Comparison of ENCODE assay signal across 22 cellular contexts in the genomic region with DNA sequence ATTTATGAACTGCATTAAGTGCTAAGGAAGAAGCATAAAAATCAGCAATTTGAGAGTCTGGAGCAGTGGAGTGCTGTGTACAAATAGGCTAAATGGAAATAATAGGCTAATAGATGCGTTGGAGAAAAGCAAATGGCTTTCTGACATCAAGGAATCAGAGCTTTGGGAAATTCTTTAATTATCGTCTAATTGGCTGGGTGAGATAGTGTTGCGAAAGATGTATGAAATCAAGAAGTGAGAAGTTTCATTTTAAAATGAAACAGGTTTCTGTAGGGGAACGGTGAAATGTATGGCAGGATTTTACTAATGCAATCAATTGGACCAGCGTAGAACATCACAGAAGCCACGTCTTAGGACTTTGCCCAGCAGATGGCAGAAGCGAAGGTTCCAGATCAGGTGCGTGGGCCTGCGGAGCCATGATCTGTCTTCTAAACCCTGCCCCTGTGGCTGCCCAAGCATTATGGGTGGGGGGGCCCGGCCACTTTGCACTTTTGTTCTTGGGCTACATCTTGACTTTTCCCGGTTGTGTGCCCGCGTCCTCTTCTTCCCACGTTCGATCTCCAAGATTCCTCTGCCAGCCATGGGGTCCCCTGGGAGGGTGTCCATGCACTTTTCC.
DNase-seq lines count a peak whose midpoint lies in the region; ATAC-seq, FAIRE-seq and TF ChIP-seq lines count a peak whose summit lies in the region.
"Had no signal": no experiment of that assay in that cellular context is flagged by ENCODE, and none has a peak within 500 bp of the region (broad histone marks: within the 10 kb centered on the region; RNA-seq: fewer than 3 reads in every experiment).

No MANE protein-coding gene starts in this region.

- no peaks in the 10 kb centered on the region for H4K20me1 ChIP-seq in Loucy (ENCODE audit: insufficient read depth, low read length, poor library complexity, severe bottlenecking)
- H4K20me1 ChIP-seq: BLaER1 treated with 17β-estradiol and CSF1 and Interleukin-3, amounts not matched to agents 10 nM and 100 nM had no signal

- no peak overlapping the region for H3K4me3 ChIP-seq in BE2C (ENCODE audit: low read depth, low read length)
- H3K4me3 ChIP-seq in Loucy (ENCODE audit: low read length, poor library complexity, severe bottlenecking): no peak overlapping the region
- no peak overlapping the region for H3K4me3 ChIP-seq in psoas muscle
- H3K4me3 ChIP-seq: BLaER1 treated with 17β-estradiol and CSF1 and Interleukin-3, amounts not matched to agents 10 nM and 100 nM; coronary artery; suprapubic skin had no signal

- H3K9ac ChIP-seq in Loucy (ENCODE audit: low read depth, low read length, poor library complexity, severe bottlenecking): no peak overlapping the region
- H3K9ac ChIP-seq: BLaER1 treated with 17β-estradiol and CSF1 and Interleukin-3, amounts not matched to agents 10 nM and 100 nM; parathyroid adenoma had no signal

- DNase-seq in BE2C: no peak
- DNase-seq in GM12892 (ENCODE audit: insufficient read length): no peak
- DNase-seq in NCI-H774 (lab: John Stamatoyannopoulos, UW): no peak
- DNase-seq in NCI-H2171 treated with DMSO at 0.1 percent for 48 hours (lab: John Stamatoyannopoulos, UW): no peak
- no peak for DNase-seq in psoas muscle
- no peak for DNase-seq in globus pallidus (ENCODE audit: low spot score)
- DNase-seq: activated CD8-positive, alpha-beta memory T cell treated with anti-CD3 and anti-CD28 coated beads, Interleukin-2, amount 50 U/mL, for 4 hours; activated naive CD8-positive, alpha-beta T cell treated with anti-CD3 and anti-CD28 coated beads, Interleukin-2, amount 50 U/mL, for 24 hours; brain microvascular endothelial cell; glutamatergic neuron; midbrain; NCI-H187; NCI-H446; T-cell had no signal

- no peak overlapping the region for H2AFZ ChIP-seq in Loucy (ENCODE audit: low read length)
- H2AFZ ChIP-seq: parathyroid adenoma had no signal

- H3K27ac ChIP-seq in VCaP (no peak overlapping the region), psoas muscle (no peak overlapping the region)
- H3K27ac ChIP-seq: BLaER1 treated with 17β-estradiol and CSF1 and Interleukin-3, amounts not matched to agents 10 nM and 100 nM; brain microvascular endothelial cell; coronary artery; parathyroid adenoma; suprapubic skin had no signal

- intact Hi-C loops in psoas muscle (cut with DNase I): no loop called here

- TF ChIP-seq CTCF in BE2C (IDR thresholded peaks at IDR 0.05; ENCODE audit: low read depth, low read length): peak; percentile 36; the same call in 1 of the 2 replicates
- peak; percentile 13; the same call in 1 of the 2 replicates for TF ChIP-seq CTCF in Loucy (conservative IDR thresholded peaks at IDR 0.05; ENCODE audit: low read length)
- peak; percentile 4; the same call in 1 of the 2 replicates for TF ChIP-seq CTCF in VCaP (conservative IDR thresholded peaks at IDR 0.05)
- TF ChIP-seq CTCF in psoas muscle (IDR thresholded peaks at IDR 0.05): no peak

- WGBS in psoas muscle, 3 donors: 81 to 84% (median 81%) methylated on average over 15 of the region's 15 CpGs

- TF ChIP-seq POLR2A in GM12892 (IDR thresholded peaks at IDR 0.05; ENCODE audit: low read depth, low read length): no peak

- no peak overlapping the region for H3K4me2 ChIP-seq in Loucy (ENCODE audit: low read depth, low read length, poor library complexity, severe bottlenecking)
- H3K4me2 ChIP-seq: BLaER1 treated with 17β-estradiol and CSF1 and Interleukin-3, amounts not matched to agents 10 nM and 100 nM had no signal

- ATAC-seq in psoas muscle: no peak
- ATAC-seq: activated naive CD8-positive, alpha-beta T cell treated with anti-CD3 and anti-CD28 coated beads, Interleukin-2, amount 50 U/mL, for 24 hours; stimulated activated effector memory CD8-positive, alpha-beta T cell treated with anti-CD3 and anti-CD28 coated beads, Interleukin-12 subunit alpha, Interleukin-12 subunit beta, amount 100 ng/mL, for 72 hours; T-cell had no signal

- H3K27me3 ChIP-seq in BE2C: no peaks in the 10 kb centered on the region
- no peaks in the 10 kb centered on the region for H3K27me3 ChIP-seq in Loucy (ENCODE audit: insufficient read depth, low read length, poor library complexity, severe bottlenecking)
- H3K27me3 ChIP-seq in psoas muscle (ENCODE audit: insufficient read depth in 3 of 3, low read length in 2 of 3): no peaks in the 10 kb centered on the region
- H3K27me3 ChIP-seq: BLaER1 treated with 17β-estradiol and CSF1 and Interleukin-3, amounts not matched to agents 10 nM and 100 nM; brain microvascular endothelial cell; suprapubic skin had no signal

- no peaks in the 10 kb centered on the region for H3K9me2 ChIP-seq in Loucy (replicated peaks; ENCODE audit: low read depth, low read length)

- FAIRE-seq in GM12892 (lab: Jason Lieb, UNC): peak; percentile 85
- FAIRE-seq: D721Med had no signal

- no peaks in the 10 kb centered on the region for H3K36me3 ChIP-seq in BE2C
- H3K36me3 ChIP-seq in Loucy (ENCODE audit: insufficient read depth, low read length): no peaks in the 10 kb centered on the region
- no peaks in the 10 kb centered on the region for H3K36me3 ChIP-seq in psoas muscle (ENCODE audit: insufficient read depth in 1 of 2, low read depth in 1 of 2)
- H3K36me3 ChIP-seq: BLaER1 treated with 17β-estradiol and CSF1 and Interleukin-3, amounts not matched to agents 10 nM and 100 nM; brain microvascular endothelial cell; suprapubic skin had no signal

- H3F3A ChIP-seq in Loucy (ENCODE audit: low read depth): no peaks in the 10 kb centered on the region

- H3K4me1 ChIP-seq in BE2C: peaks cover 5% of the 10 kb centered on the region
- H3K4me1 ChIP-seq in Loucy (ENCODE audit: insufficient read depth, low read length, poor library complexity, severe bottlenecking): peaks cover 4% of the 10 kb centered on the region
- H3K4me1 ChIP-seq in psoas muscle: no peaks in the 10 kb centered on the region
- H3K4me1 ChIP-seq: parathyroid adenoma had no signal

- H3K79me2 ChIP-seq in Loucy (ENCODE audit: insufficient read depth, low read length): no peaks in the 10 kb centered on the region
- H3K79me2 ChIP-seq: parathyroid adenoma had no signal

- no peaks in the 10 kb centered on the region for H3K9me3 ChIP-seq in BE2C
- H3K9me3 ChIP-seq in Loucy (ENCODE audit: insufficient read depth, low read depth, low read length): no peaks in the 10 kb centered on the region
- no peaks in the 10 kb centered on the region for H3K9me3 ChIP-seq in psoas muscle
- H3K9me3 ChIP-seq: suprapubic skin had no signal
